21 cellular contexts compared by ENCODE assay signal in the genomic region with DNA sequence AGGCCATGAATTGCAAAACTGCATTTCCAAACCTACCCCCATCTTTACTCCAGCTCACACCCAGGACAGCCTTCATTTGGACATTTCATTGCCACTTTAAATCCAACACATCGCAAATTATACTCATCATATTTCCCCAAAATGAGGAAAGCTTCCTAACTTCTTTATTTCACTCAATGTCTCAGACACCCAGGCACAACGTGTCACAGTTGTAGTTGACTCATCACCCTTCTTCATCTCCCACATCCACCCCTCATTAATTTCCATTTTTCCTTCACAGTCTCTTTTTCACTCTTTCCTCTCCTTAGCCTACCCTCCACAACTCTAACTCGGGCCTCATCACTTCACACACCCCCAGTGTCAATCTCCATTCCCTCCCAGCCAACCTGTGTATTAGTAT. TPM values are rescaled to one million over a fixed set of nuclear protein-coding genes. Genes with fewer than 3 reads are reported as not detected.
DNase-seq lines count a peak whose midpoint lies in the region; ATAC-seq and TF ChIP-seq lines count a peak whose summit lies in the region.
"Had no signal": no experiment of that assay in that cellular context is flagged by ENCODE, and none has a peak within 500 bp of the region (broad histone marks: within the 10 kb centered on the region; RNA-seq: fewer than 3 reads in every experiment).

No MANE protein-coding gene starts in this region.

- H3K4me3 Mint-ChIP-seq in activated naive CD8-positive, alpha-beta T cell: peak overlapping the region; percentile 15
- H3K4me3 Mint-ChIP-seq in mesothelial cell of epicardium: no peak overlapping the region
- H3K4me3 Mint-ChIP-seq: naive B cell had no signal

- peak overlapping the region in 1 of 2 donors; percentile 2 for H3K27ac Mint-ChIP-seq in activated naive CD4-positive, alpha-beta T cell treated with anti-CD3 and anti-CD28 coated beads, Interleukin-2, amount 50 U/mL, for 72 hours
- peak overlapping the region; percentile 72 for H3K27ac Mint-ChIP-seq in activated naive CD8-positive, alpha-beta T cell
- H3K27ac Mint-ChIP-seq in mesothelial cell of epicardium: peak overlapping the region; percentile 32

- H3K9me3 Mint-ChIP-seq in activated naive CD4-positive, alpha-beta T cell treated with anti-CD3 and anti-CD28 coated beads, Interleukin-2, amount 50 U/mL, for 72 hours: no peaks in the 10 kb centered on the region
- no peaks in the 10 kb centered on the region for H3K9me3 Mint-ChIP-seq in activated naive CD8-positive, alpha-beta T cell (ENCODE audit: low read depth)
- H3K9me3 Mint-ChIP-seq in mesothelial cell of epicardium: no peaks in the 10 kb centered on the region

- H3K4me1 Mint-ChIP-seq in activated naive CD8-positive, alpha-beta T cell (ENCODE audit: low read depth): peaks cover 56% of the 10 kb centered on the region
- peaks cover 62% of the 10 kb centered on the region for H3K4me1 Mint-ChIP-seq in mesothelial cell of epicardium

- TF ChIP-seq CTCF in mesothelial cell of epicardium (IDR thresholded peaks at IDR 0.05; ENCODE audit: unreplicated experiment): no peak

- H3K27me3 Mint-ChIP-seq in activated naive CD8-positive, alpha-beta T cell: no peaks in the 10 kb centered on the region
- no peaks in the 10 kb centered on the region for H3K27me3 Mint-ChIP-seq in mesothelial cell of epicardium (ENCODE audit: low read depth)

- DNase-seq in activated naive CD4-positive, alpha-beta T cell treated with anti-CD3 and anti-CD28 coated beads, Interleukin-2, amount 50 U/mL, for 72 hours (ENCODE audit: low spot score in 2 of 2): no peak
- no peak for DNase-seq in activated naive CD4-positive, alpha-beta T cell treated with Interleukin-2 at 50 U/mL for 16 hours
- DNase-seq in mesothelial cell of epicardium (ENCODE audit: low spot score in 2 of 2, unreplicated experiment in 2 of 2) (no peak), NCI-H345 (lab: John Stamatoyannopoulos, UW) (no peak)
- DNase-seq: activated CD8-positive, alpha-beta memory T cell treated with anti-CD3 and anti-CD28 coated beads for 24 hours; adrenal gland; brain microvascular endothelial cell; effector CD4-positive, alpha-beta T cell; glutamatergic neuron; left ventricle myocardium inferior; naive B cell; NCI-H1417 treated with DMSO at 0.1 percent for 48 hours; NCI-H2081; NCI-H748 treated with DMSO at 0.1 percent for 48 hours; occipital lobe; stimulated activated naive CD4-positive, alpha-beta T cell treated with Interleukin-2 at 50 U/mL for 16 hours; trophoblast cell had no signal

- H3K36me3 Mint-ChIP-seq in activated naive CD4-positive, alpha-beta T cell treated with anti-CD3 and anti-CD28 coated beads, Interleukin-2, amount 50 U/mL, for 72 hours: peaks cover 19 to 67% of the 10 kb centered on the region in 2 donors
- peaks cover 33% of the 10 kb centered on the region for H3K36me3 Mint-ChIP-seq in activated naive CD8-positive, alpha-beta T cell
- peaks cover 27% of the 10 kb centered on the region for H3K36me3 Mint-ChIP-seq in mesothelial cell of epicardium

- peak; percentile 6 to 11 for ATAC-seq in activated naive CD4-positive, alpha-beta T cell treated with anti-CD3 and anti-CD28 coated beads, Interleukin-2, amount 50 U/mL, for 72 hours
- ATAC-seq in HG03045 (IDR thresholded peaks at IDR 0.05; ENCODE audit: unreplicated experiment): no peak
- ATAC-seq in GM19452 (IDR thresholded peaks at IDR 0.05; ENCODE audit: unreplicated experiment): no peak
- ATAC-seq: activated CD4-positive, CD25-positive, alpha-beta regulatory T cell treated with anti-CD3 and anti-CD28 coated beads, Interleukin-2, amount 50 U/mL, for 24 hours had no signal

RNA-seq across cellular contexts. Expression of gene OTUD7B, which starts 6.7 kb away (rescaled TPM):
- total RNA-seq in activated naive CD4-positive, alpha-beta T cell treated with anti-CD3 and anti-CD28 coated beads, Interleukin-2, amount 50 U/mL, for 72 hours: 10 to 100 TPM; 21.7 to 22.8 TPM
- total RNA-seq in mesothelial cell of epicardium: 48.5 to 50.7 TPM (median 48.9 TPM) in 3 replicates

Comparison
In these comparisons a context has a peak if more than half of its experiments do, and no peak if none do; other contexts are left out.
1. ATAC-seq: peak in activated naive CD4-positive, alpha-beta T cell treated with anti-CD3 and anti-CD28 coated beads, Interleukin-2, amount 50 U/mL, for 72 hours (2 of 2); none in HG03045 (single experiment) and GM19452 (single experiment).